Comparison of ENCODE assay signal across 1 cellular context in the genomic region with DNA sequence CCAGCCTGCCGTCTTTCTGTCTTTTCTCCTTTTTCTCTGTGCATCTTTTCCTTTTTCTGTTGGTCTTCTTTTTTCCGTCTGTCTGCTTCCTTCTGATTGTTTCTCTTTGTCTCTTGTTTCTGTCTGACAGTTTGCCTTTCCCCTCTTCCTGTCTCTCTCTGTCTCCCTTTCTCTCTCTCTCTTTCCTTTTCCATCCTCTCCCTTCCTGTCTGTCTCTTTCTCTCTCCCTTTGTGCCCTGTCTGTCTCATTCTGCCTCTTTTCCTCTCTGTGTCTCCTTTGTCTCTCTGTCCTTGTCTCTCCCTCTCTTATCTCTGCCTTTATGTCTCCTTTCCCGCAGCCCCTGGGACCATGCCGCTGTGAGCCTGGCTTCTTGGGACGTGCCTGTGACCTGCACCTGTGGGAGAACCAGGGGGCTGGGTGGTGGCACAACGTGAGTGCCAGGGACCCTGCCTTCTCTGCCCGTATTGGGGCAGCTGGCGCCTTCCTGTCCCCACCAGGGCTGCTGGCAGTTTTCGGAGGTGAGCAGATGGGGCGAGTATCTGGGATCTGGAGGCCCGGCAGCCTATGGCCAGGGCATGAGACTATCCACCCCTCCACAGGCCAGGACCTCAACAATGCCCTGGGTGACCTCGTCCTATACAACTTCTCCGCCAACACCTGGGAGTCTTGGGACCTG.
TF ChIP-seq lines count a peak whose summit lies in the region.

No MANE protein-coding gene starts in this region.

TF ChIP-seq in HepG2, 621 proteins besides CTCF, POLR2A, EP300 and RAD21:
- TF ChIP-seq SETDB1 (CRISPR knock-in tag; IDR thresholded peaks at IDR 0.05; ENCODE audit: borderline replicate concordance) (no peak), PLRG1 (conservative IDR thresholded peaks at IDR 0.05) (0 out of 2 replicates have a peak, but pooled peaks have one; percentile 40), ATF7 (IDR thresholded peaks at IDR 0.05) (peak; percentile 15; the same call in 1 of the 2 replicates), ATF7 (CRISPR knock-in tag; IDR thresholded peaks at IDR 0.05) (no peak)
